In genomic region chr6:36712816-36713215, GRCh38 we compare ENCODE assay signal across 18 cellular contexts. TPM values are rescaled to one million over a fixed set of nuclear protein-coding genes. Genes with fewer than 3 reads are reported as not detected.
DNase-seq lines count a peak whose midpoint lies in the region; ATAC-seq and TF ChIP-seq lines count a peak whose summit lies in the region.
"Had no signal": no experiment of that assay in that cellular context is flagged by ENCODE, and none has a peak within 500 bp of the region (broad histone marks: within the 10 kb centered on the region; RNA-seq: fewer than 3 reads in every experiment).

No MANE protein-coding gene starts in this region.

- WGBS in endodermal cell (ENCODE audit: insufficient coverage in 1 of 2, insufficient read length in 1 of 2), 2 experiments = 92 to 93% methylated on average over 3 to 4 of the region's 4 CpGs

- H3K4me3 Mint-ChIP-seq in activated CD8-positive, alpha-beta T cell treated with anti-CD3 and anti-CD28 coated beads for 36 hours = no peak overlapping the region
- no peak overlapping the region for H3K4me3 Mint-ChIP-seq in activated CD8-positive, alpha-beta T cell treated with anti-CD3 and anti-CD28 coated beads, Interleukin-2, amount 10 ng/mL, durations not matched to agents 7 days and 5 days
- no peak overlapping the region for H3K4me3 Mint-ChIP-seq in stimulated activated naive CD8-positive, alpha-beta T cell treated with anti-CD3 and anti-CD28 coated beads, Interleukin-15, Interleukin-2, amounts not matched to agents 100 ng/mL and 50 ng/mL, for 24 hours
- no peak overlapping the region for H3K4me3 Mint-ChIP-seq in endodermal cell
- H3K4me3 Mint-ChIP-seq: CD8-positive, alpha-beta T cell; GM23338 had no signal

- POLR2A ChIA-PET in activated CD8-positive, alpha-beta T cell treated with anti-CD3 and anti-CD28 coated beads for 36 hours (lab: Charles Lee) = no interaction called here
- POLR2A ChIA-PET in activated CD8-positive, alpha-beta T cell treated with anti-CD3 and anti-CD28 coated beads, Interleukin-2, amount 10 ng/mL, durations not matched to agents 7 days and 5 days (lab: Charles Lee) = no interaction called here

- CTCF ChIA-PET in activated CD8-positive, alpha-beta T cell treated with anti-CD3 and anti-CD28 coated beads for 36 hours (lab: Charles Lee) = no interaction called here
- CTCF ChIA-PET in activated CD8-positive, alpha-beta T cell treated with anti-CD3 and anti-CD28 coated beads, Interleukin-2, amount 10 ng/mL, durations not matched to agents 7 days and 5 days (lab: Charles Lee) = no interaction called here

- H3K27me3 ChIP-seq in endodermal cell (ENCODE audit: control insufficient read depth, insufficient read depth, low read length, poor library complexity, severe bottlenecking) = no peaks in the 10 kb centered on the region
- H3K27me3 ChIP-seq: BLaER1 had no signal

- H3K9me3 Mint-ChIP-seq in activated CD8-positive, alpha-beta T cell treated with anti-CD3 and anti-CD28 coated beads for 36 hours = no peaks in the 10 kb centered on the region
- H3K9me3 Mint-ChIP-seq in activated CD8-positive, alpha-beta T cell treated with anti-CD3 and anti-CD28 coated beads, Interleukin-2, amount 10 ng/mL, durations not matched to agents 7 days and 5 days (ENCODE audit: insufficient read depth) = no peaks in the 10 kb centered on the region
- H3K9me3 Mint-ChIP-seq in stimulated activated naive CD8-positive, alpha-beta T cell treated with anti-CD3 and anti-CD28 coated beads, Interleukin-15, Interleukin-2, amounts not matched to agents 100 ng/mL and 50 ng/mL, for 24 hours = no peaks in the 10 kb centered on the region
- no peaks in the 10 kb centered on the region for H3K9me3 Mint-ChIP-seq in endodermal cell
- H3K9me3 Mint-ChIP-seq: CD8-positive, alpha-beta T cell; GM23338 had no signal

- no peaks in the 10 kb centered on the region for H3K4me1 Mint-ChIP-seq in activated CD8-positive, alpha-beta T cell treated with anti-CD3 and anti-CD28 coated beads for 36 hours (ENCODE audit: low read depth)
- H3K4me1 Mint-ChIP-seq in activated CD8-positive, alpha-beta T cell treated with anti-CD3 and anti-CD28 coated beads, Interleukin-2, amount 10 ng/mL, durations not matched to agents 7 days and 5 days (ENCODE audit: low read depth) = no peaks in the 10 kb centered on the region
- H3K4me1 Mint-ChIP-seq in stimulated activated naive CD8-positive, alpha-beta T cell treated with anti-CD3 and anti-CD28 coated beads, Interleukin-15, Interleukin-2, amounts not matched to agents 100 ng/mL and 50 ng/mL, for 24 hours (ENCODE audit: low read depth) = no peaks in the 10 kb centered on the region
- H3K4me1 Mint-ChIP-seq in endodermal cell = no peaks in the 10 kb centered on the region
- H3K4me1 Mint-ChIP-seq: GM23338 had no signal

- intact Hi-C loops in activated CD8-positive, alpha-beta T cell treated with anti-CD3 and anti-CD28 coated beads for 36 hours (cut with micrococcal nuclease) = no loop called here

- no peak for TF ChIP-seq CTCF in activated CD8-positive, alpha-beta T cell treated with anti-CD3 and anti-CD28 coated beads for 36 hours (IDR thresholded peaks at IDR 0.05)
- TF ChIP-seq CTCF in endodermal cell (conservative IDR thresholded peaks at IDR 0.05) = no peak

- H3K9ac ChIP-seq in endodermal cell (ENCODE audit: extremely low read depth, low read length, poor library complexity, severe bottlenecking) = no peak overlapping the region
- H3K9ac ChIP-seq: BLaER1 had no signal

- no peak overlapping the region for H3K4me3 ChIP-seq in endodermal cell (ENCODE audit: low read length)
- H3K4me3 ChIP-seq: BLaER1, GM23338 had no signal

- H3K36me3 ChIP-seq in endodermal cell (ENCODE audit: control insufficient read depth, insufficient read depth, low read length) = no peaks in the 10 kb centered on the region
- H3K36me3 ChIP-seq: BLaER1 had no signal

- H3K36me3 Mint-ChIP-seq in activated CD8-positive, alpha-beta T cell treated with anti-CD3 and anti-CD28 coated beads for 36 hours (ENCODE audit: low read depth) = no peaks in the 10 kb centered on the region
- no peaks in the 10 kb centered on the region for H3K36me3 Mint-ChIP-seq in activated CD8-positive, alpha-beta T cell treated with anti-CD3 and anti-CD28 coated beads, Interleukin-2, amount 10 ng/mL, durations not matched to agents 7 days and 5 days (ENCODE audit: low read depth)
- H3K36me3 Mint-ChIP-seq in stimulated activated naive CD8-positive, alpha-beta T cell treated with anti-CD3 and anti-CD28 coated beads, Interleukin-15, Interleukin-2, amounts not matched to agents 100 ng/mL and 50 ng/mL, for 24 hours (ENCODE audit: low read depth) = no peaks in the 10 kb centered on the region
- no peaks in the 10 kb centered on the region for H3K36me3 Mint-ChIP-seq in endodermal cell (ENCODE audit: low read depth)
- H3K36me3 Mint-ChIP-seq: CD8-positive, alpha-beta T cell had no signal

- DNase-seq in activated CD8-positive, alpha-beta T cell treated with anti-CD3 and anti-CD28 coated beads for 36 hours = no peak
- DNase-seq in activated CD8-positive, alpha-beta T cell treated with anti-CD3 and anti-CD28 coated beads, Interleukin-2, amount 10 ng/mL, durations not matched to agents 7 days and 5 days = no peak
- DNase-seq in stimulated activated naive CD8-positive, alpha-beta T cell treated with anti-CD3 and anti-CD28 coated beads, Interleukin-15, Interleukin-2, amounts not matched to agents 100 U/mL and 50 U/mL, for 24 hours = no peak
- DNase-seq in endodermal cell (peak; percentile 22), caudate nucleus (lab: John Stamatoyannopoulos, UW) (no peak), NCI-H524 (lab: John Stamatoyannopoulos, UW) (no peak)
- DNase-seq: 8988T; Calu3; CD8-positive, alpha-beta T cell; DMS79 treated with DMSO at 0.1 percent for 48 hours; GF-D8; HCEC 1CT had no signal

- ATAC-seq in activated CD8-positive, alpha-beta T cell treated with anti-CD3 and anti-CD28 coated beads for 36 hours = no peak
- no peak for ATAC-seq in activated CD8-positive, alpha-beta T cell treated with anti-CD3 and anti-CD28 coated beads, Interleukin-2, amount 10 ng/mL, durations not matched to agents 7 days and 5 days
- no peak for ATAC-seq in stimulated activated naive CD8-positive, alpha-beta T cell treated with anti-CD3 and anti-CD28 coated beads, Interleukin-15, Interleukin-2, amounts not matched to agents 100 U/mL and 50 U/mL, for 24 hours
- ATAC-seq: CD8-positive, alpha-beta T cell; GM23338 had no signal

- H3K9me3 ChIP-seq in endodermal cell (ENCODE audit: control insufficient read depth, low read length) = no peaks in the 10 kb centered on the region
- H3K9me3 ChIP-seq: BLaER1 had no signal

- no peaks in the 10 kb centered on the region for H3K4me1 ChIP-seq in endodermal cell (ENCODE audit: control insufficient read depth, insufficient read depth, low read length)

- peak overlapping the region; percentile 1 for H3K27ac Mint-ChIP-seq in activated CD8-positive, alpha-beta T cell treated with anti-CD3 and anti-CD28 coated beads for 36 hours
- H3K27ac Mint-ChIP-seq in activated CD8-positive, alpha-beta T cell treated with anti-CD3 and anti-CD28 coated beads, Interleukin-2, amount 10 ng/mL, durations not matched to agents 7 days and 5 days = no peak overlapping the region
- peak overlapping the region; percentile 17 for H3K27ac Mint-ChIP-seq in stimulated activated naive CD8-positive, alpha-beta T cell treated with anti-CD3 and anti-CD28 coated beads, Interleukin-15, Interleukin-2, amounts not matched to agents 100 ng/mL and 50 ng/mL, for 24 hours
- H3K27ac Mint-ChIP-seq in endodermal cell = no peak overlapping the region
- H3K27ac Mint-ChIP-seq: CD8-positive, alpha-beta T cell; GM23338 had no signal

- no peaks in the 10 kb centered on the region for H3K27me3 Mint-ChIP-seq in activated CD8-positive, alpha-beta T cell treated with anti-CD3 and anti-CD28 coated beads for 36 hours
- H3K27me3 Mint-ChIP-seq in activated CD8-positive, alpha-beta T cell treated with anti-CD3 and anti-CD28 coated beads, Interleukin-2, amount 10 ng/mL, durations not matched to agents 7 days and 5 days (ENCODE audit: low read depth) = peaks cover 11% of the 10 kb centered on the region
- no peaks in the 10 kb centered on the region for H3K27me3 Mint-ChIP-seq in stimulated activated naive CD8-positive, alpha-beta T cell treated with anti-CD3 and anti-CD28 coated beads, Interleukin-15, Interleukin-2, amounts not matched to agents 100 ng/mL and 50 ng/mL, for 24 hours
- no peaks in the 10 kb centered on the region for H3K27me3 Mint-ChIP-seq in endodermal cell (ENCODE audit: insufficient read depth)

- H3K27ac ChIP-seq in endodermal cell (ENCODE audit: low read depth, low read length) (no peak overlapping the region), caudate nucleus (ENCODE audit: low read depth, low read length) (no peak overlapping the region)
- H3K27ac ChIP-seq: BLaER1 had no signal

RNA-seq across cellular contexts. Expression of gene RAB44, which starts 15.2 kb away (rescaled TPM):
- total RNA-seq in activated CD8-positive, alpha-beta T cell treated with anti-CD3 and anti-CD28 coated beads for 36 hours = under 1 TPM in 1 of 2 experiments, not detected in 1; 0.07 TPM
- total RNA-seq in activated CD8-positive, alpha-beta T cell treated with anti-CD3 and anti-CD28 coated beads, Interleukin-2, amount 10 ng/mL, durations not matched to agents 7 days and 5 days = not detected
- not detected for total RNA-seq in endodermal cell
- polyA plus RNA-seq in endodermal cell (2013, experiment 1 of 2) = not detected
- not detected for polyA plus RNA-seq in endodermal cell (2013, experiment 2 of 2)
- total RNA-seq: A673, Calu3, GM23338, HT1080 had no signal
- polyA plus RNA-seq: AG04450, GM23338 had no signal

RNA-seq across cellular contexts. Expression of gene CDKN1A, which starts 34.3 kb away (rescaled TPM):
- 10 to 100 TPM; 42.3 to 47.4 TPM for total RNA-seq in activated CD8-positive, alpha-beta T cell treated with anti-CD3 and anti-CD28 coated beads for 36 hours
- 10 to 100 TPM; 43.4 to 44.2 TPM for total RNA-seq in activated CD8-positive, alpha-beta T cell treated with anti-CD3 and anti-CD28 coated beads, Interleukin-2, amount 10 ng/mL, durations not matched to agents 7 days and 5 days
- 1 to 10 TPM; 1.9 to 3.7 TPM for total RNA-seq in endodermal cell
- 45.0 TPM for polyA plus RNA-seq in endodermal cell (2013, experiment 1 of 2)
- 50.3 TPM for polyA plus RNA-seq in endodermal cell (2013, experiment 2 of 2)

Comparison
In these comparisons a context has a peak if more than half of its experiments do, and no peak if none do; other contexts are left out.
1. H3K27ac Mint-ChIP-seq: peak in activated CD8-positive, alpha-beta T cell treated with anti-CD3 and anti-CD28 coated beads for 36 hours (single experiment) and stimulated activated naive CD8-positive, alpha-beta T cell treated with anti-CD3 and anti-CD28 coated beads, Interleukin-15, Interleukin-2, amounts not matched to agents 100 ng/mL and 50 ng/mL, for 24 hours (single experiment); none in activated CD8-positive, alpha-beta T cell treated with anti-CD3 and anti-CD28 coated beads, Interleukin-2, amount 10 ng/mL, durations not matched to agents 7 days and 5 days (single experiment) and endodermal cell (single experiment).
2. RNA of gene CDKN1A, which starts 34.3 kb away (total RNA-seq): 42.3 to 47.4 TPM in activated CD8-positive, alpha-beta T cell treated with anti-CD3 and anti-CD28 coated beads for 36 hours and 43.4 to 44.2 TPM in activated CD8-positive, alpha-beta T cell treated with anti-CD3 and anti-CD28 coated beads, Interleukin-2, amount 10 ng/mL, durations not matched to agents 7 days and 5 days; 1.9 to 3.7 TPM in endodermal cell; every median in the first group is over 4 times any median in the second.